ENCODE assay signal across 10 cellular contexts in genomic region chrX:12843668-12844279, GRCh38. TPM values are rescaled to one million over a fixed set of nuclear protein-coding genes. Genes with fewer than 3 reads are reported as not detected.
DNase-seq lines count a peak whose midpoint lies in the region; ATAC-seq and TF ChIP-seq lines count a peak whose summit lies in the region.
"Had no signal": no experiment of that assay in that cellular context is flagged by ENCODE, and none has a peak within 500 bp of the region (broad histone marks: within the 10 kb centered on the region; RNA-seq: fewer than 3 reads in every experiment).

No MANE protein-coding gene starts in this region.

- H3K27me3 Mint-ChIP-seq in mesothelial cell of epicardium (ENCODE audit: low read depth) = no peaks in the 10 kb centered on the region

- TF ChIP-seq CTCF in GM13977 (IDR thresholded peaks at IDR 0.05; ENCODE audit: extremely low read depth, insufficient read depth, missing control alignments) (no peak), mesothelial cell of epicardium (IDR thresholded peaks at IDR 0.05; ENCODE audit: unreplicated experiment) (no peak)

- no peak overlapping the region for H3K4me3 ChIP-seq in MG63

- no peaks in the 10 kb centered on the region for H3K27me3 ChIP-seq in MG63

- H3K9me3 ChIP-seq in MG63 = no peaks in the 10 kb centered on the region

- no peaks in the 10 kb centered on the region for H3K36me3 ChIP-seq in MG63

- no peaks in the 10 kb centered on the region for H3K4me1 Mint-ChIP-seq in mesothelial cell of epicardium

- H3K4me3 Mint-ChIP-seq in mesothelial cell of epicardium = no peak overlapping the region

- peak overlapping the region; percentile 89 to 97 for H3K27ac Mint-ChIP-seq in activated naive CD4-positive, alpha-beta T cell treated with anti-CD3 and anti-CD28 coated beads, Interleukin-2, amount 50 U/mL, for 72 hours
- no peak overlapping the region for H3K27ac Mint-ChIP-seq in mesothelial cell of epicardium

- ATAC-seq in GM19452 (IDR thresholded peaks at IDR 0.05; ENCODE audit: unreplicated experiment) (peak; percentile 88), HG03095 (IDR thresholded peaks at IDR 0.05; ENCODE audit: unreplicated experiment) (peak; percentile 94)
- peak; percentile 47 to 71 for ATAC-seq in activated naive CD4-positive, alpha-beta T cell treated with anti-CD3 and anti-CD28 coated beads, Interleukin-2, amount 50 U/mL, for 72 hours

- in situ Hi-C loops in GM13977 (cut with MboI; ENCODE audit: low pct_unique_long_range_greater_than_20kb, low sequenced_read_pairs, unreplicated experiment) = no loop called here

- H3K36me3 Mint-ChIP-seq in activated naive CD4-positive, alpha-beta T cell treated with anti-CD3 and anti-CD28 coated beads, Interleukin-2, amount 50 U/mL, for 72 hours = no peaks in the 10 kb centered on the region
- H3K36me3 Mint-ChIP-seq in mesothelial cell of epicardium = no peaks in the 10 kb centered on the region

- DNase-seq in GM13977 (ENCODE audit: low spot score) (peak; percentile 40), mesothelial cell of epicardium (ENCODE audit: low spot score in 2 of 2, unreplicated experiment in 2 of 2) (no peak), T1000 (lab: John Stamatoyannopoulos, UW) (no peak), MG63 (no peak)
- no peak for DNase-seq in activated naive CD4-positive, alpha-beta T cell treated with anti-CD3 and anti-CD28 coated beads, Interleukin-2, amount 50 U/mL, for 72 hours (ENCODE audit: low spot score in 2 of 2)
- no peak for DNase-seq in stimulated activated CD8-positive, alpha-beta memory T cell treated with anti-CD3 and anti-CD28 coated beads, Interleukin-4, amount 100 ng/mL, for 48 hours
- DNase-seq: midbrain, NCI-H2171 had no signal

- no peaks in the 10 kb centered on the region for H3K9me3 Mint-ChIP-seq in activated naive CD4-positive, alpha-beta T cell treated with anti-CD3 and anti-CD28 coated beads, Interleukin-2, amount 50 U/mL, for 72 hours
- H3K9me3 Mint-ChIP-seq in mesothelial cell of epicardium = peaks cover 27% of the 10 kb centered on the region

RNA-seq across cellular contexts. Expression of gene TLR7, which starts 23.1 kb away (rescaled TPM):
- under 1 TPM in 1 of 2 donors, not detected in 1; 0.04 TPM for total RNA-seq in activated naive CD4-positive, alpha-beta T cell treated with anti-CD3 and anti-CD28 coated beads, Interleukin-2, amount 50 U/mL, for 72 hours
- total RNA-seq in mesothelial cell of epicardium = 0.04 TPM in 2 of 3 replicates, not detected in the other
- not detected in 2 replicates for total RNA-seq in MG63 (2014; rRNA removed; shearing (Covaris generic); ENCODE audit: low replicate concordance)

RNA-seq across cellular contexts. Expression of gene PRPS2, which starts 52.6 kb away (rescaled TPM):
- total RNA-seq in activated naive CD4-positive, alpha-beta T cell treated with anti-CD3 and anti-CD28 coated beads, Interleukin-2, amount 50 U/mL, for 72 hours = 100 to 1,000 TPM; 110 to 118 TPM
- total RNA-seq in mesothelial cell of epicardium = 12.6 to 15.9 TPM (median 14.3 TPM) in 3 replicates
- total RNA-seq in MG63 (2014; rRNA removed; shearing (Covaris generic); ENCODE audit: low replicate concordance) = 67.4 and 84.2 TPM in 2 replicates
